24 cellular contexts compared by ENCODE assay signal in the genomic region with DNA sequence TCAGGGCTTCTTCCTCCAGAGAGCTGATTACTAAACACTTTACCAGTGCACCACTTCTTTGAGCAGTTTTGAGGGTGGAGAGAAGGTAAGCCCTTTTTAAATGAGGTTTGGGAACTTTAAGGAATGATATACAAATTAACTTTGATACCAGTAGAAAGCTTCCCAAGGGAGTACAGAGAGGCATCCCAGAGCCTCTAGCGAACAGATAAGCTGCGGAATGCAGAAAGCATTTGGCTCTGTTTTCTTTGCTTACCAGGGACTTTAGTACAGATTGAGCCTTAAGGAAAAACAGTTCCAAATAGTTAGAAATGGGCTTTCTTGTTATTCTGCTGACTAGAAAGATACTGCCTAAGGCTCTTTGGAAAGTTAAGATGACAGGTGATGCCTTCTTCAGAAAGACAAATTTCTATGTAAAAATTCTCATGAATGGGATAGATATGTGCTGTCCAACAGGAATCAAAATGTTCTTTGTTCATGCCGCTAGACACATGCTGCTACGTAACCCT.
DNase-seq lines count a peak whose midpoint lies in the region; ATAC-seq, FAIRE-seq and TF ChIP-seq lines count a peak whose summit lies in the region.
"Had no signal": no experiment of that assay in that cellular context is flagged by ENCODE, and none has a peak within 500 bp of the region (broad histone marks: within the 10 kb centered on the region; RNA-seq: fewer than 3 reads in every experiment).

No MANE protein-coding gene starts in this region.

- H3K9me3 Mint-ChIP-seq in activated naive CD8-positive, alpha-beta T cell (ENCODE audit: low read depth): no peaks in the 10 kb centered on the region
- peaks cover 9% of the 10 kb centered on the region for H3K9me3 Mint-ChIP-seq in activated naive CD8-positive, alpha-beta T cell treated with anti-CD3 and anti-CD28 coated beads for 36 hours
- H3K9me3 Mint-ChIP-seq in CD4-positive, alpha-beta T cell: no peaks in the 10 kb centered on the region
- peaks cover 9% of the 10 kb centered on the region for H3K9me3 Mint-ChIP-seq in mesothelial cell of epicardium

- peaks cover 55% of the 10 kb centered on the region for H3K4me1 Mint-ChIP-seq in activated naive CD8-positive, alpha-beta T cell (ENCODE audit: low read depth)
- peaks cover 54% of the 10 kb centered on the region for H3K4me1 Mint-ChIP-seq in activated naive CD8-positive, alpha-beta T cell treated with anti-CD3 and anti-CD28 coated beads for 36 hours
- peaks cover 56% of the 10 kb centered on the region for H3K4me1 Mint-ChIP-seq in CD4-positive, alpha-beta T cell (ENCODE audit: low read depth)
- H3K4me1 Mint-ChIP-seq in mesothelial cell of epicardium: peaks cover 31% of the 10 kb centered on the region

- POLR2A ChIA-PET in CD4-positive, alpha-beta T cell (lab: Charles Lee): interaction anchor here (3.9 kb wide), 1 partner anchor 43 kb away, joined by 29 read pairs; no protein-coding TSS in a partner anchor

- H3K27ac Mint-ChIP-seq in activated naive CD8-positive, alpha-beta T cell: peak overlapping the region; percentile 22
- no peak overlapping the region for H3K27ac Mint-ChIP-seq in activated naive CD8-positive, alpha-beta T cell treated with anti-CD3 and anti-CD28 coated beads for 36 hours
- peak overlapping the region; percentile 9 for H3K27ac Mint-ChIP-seq in CD4-positive, alpha-beta T cell
- peak overlapping the region; percentile 73 for H3K27ac Mint-ChIP-seq in mesothelial cell of epicardium
- H3K27ac Mint-ChIP-seq: B cell had no signal

- FAIRE-seq in frontal cortex (lab: Jason Lieb, UNC): no peak
- FAIRE-seq: G401.6, GM12892, HTR-8/SVneo had no signal

- no peak overlapping the region for H3K27ac ChIP-seq in CD4-positive, alpha-beta T cell (ENCODE audit: low read depth, low read length)
- H3K27ac ChIP-seq: RWPE1 had no signal

- CTCF ChIA-PET in CD4-positive, alpha-beta T cell (lab: Charles Lee): interaction anchor here (1.1 kb wide), 1 partner anchor 19 kb away, joined by 3 read pairs; no protein-coding TSS in a partner anchor

- no peak overlapping the region for H3K4me3 ChIP-seq in choroid plexus epithelial cell (ENCODE audit: low read depth, low read length)

- DNase-seq in activated naive CD8-positive, alpha-beta T cell treated with anti-CD3 and anti-CD28 coated beads for 36 hours: no peak
- DNase-seq in CD4-positive, alpha-beta T cell: no peak
- DNase-seq in choroid plexus epithelial cell (ENCODE audit: low read depth) (peak; percentile 48), mesothelial cell of epicardium (ENCODE audit: low spot score in 2 of 2, unreplicated experiment in 2 of 2) (no peak), AG20443 (ENCODE audit: low spot score) (no peak), frontal cortex (ENCODE audit: low spot score in 2 of 2) (no peak)
- DNase-seq: Calu3; CD4-positive, CD25-positive, alpha-beta regulatory T cell; DMS153; GOT3; HCEC 1CT; KG1; NCI-H1092; NCI-H1436; NCI-H1930; NCI-H774; NK-92 treated with Interleukin-12 subunit alpha and Interleukin-12 subunit beta, amount 100 ng/mL, for 24 hours had no signal

- H3K9me3 ChIP-seq in CD4-positive, alpha-beta T cell (ENCODE audit: control insufficient read depth, low read length): peaks cover under 1% of the 10 kb centered on the region

- TF ChIP-seq CTCF in CD4-positive, alpha-beta T cell (IDR thresholded peaks at IDR 0.05): no peak
- no peak for TF ChIP-seq CTCF in choroid plexus epithelial cell (conservative IDR thresholded peaks at IDR 0.05; ENCODE audit: low read depth, low read length)
- TF ChIP-seq CTCF in mesothelial cell of epicardium (IDR thresholded peaks at IDR 0.05; ENCODE audit: unreplicated experiment): no peak

- H3K27me3 ChIP-seq in CD4-positive, alpha-beta T cell (ENCODE audit: control insufficient read depth, insufficient read depth, low read length): no peaks in the 10 kb centered on the region

- ATAC-seq in CD4-positive, alpha-beta T cell (ENCODE audit: poor library complexity): no peak
- ATAC-seq in HG03175 (IDR thresholded peaks at IDR 0.05; ENCODE audit: unreplicated experiment): no peak

- no peaks in the 10 kb centered on the region for H3K27me3 Mint-ChIP-seq in activated naive CD8-positive, alpha-beta T cell
- no peaks in the 10 kb centered on the region for H3K27me3 Mint-ChIP-seq in activated naive CD8-positive, alpha-beta T cell treated with anti-CD3 and anti-CD28 coated beads for 36 hours
- H3K27me3 Mint-ChIP-seq in CD4-positive, alpha-beta T cell: no peaks in the 10 kb centered on the region
- H3K27me3 Mint-ChIP-seq in mesothelial cell of epicardium (ENCODE audit: low read depth): no peaks in the 10 kb centered on the region
- H3K27me3 Mint-ChIP-seq: B cell; CD4-positive, CD25-positive, alpha-beta regulatory T cell had no signal

- H3K4me3 Mint-ChIP-seq in activated naive CD8-positive, alpha-beta T cell: no peak overlapping the region
- H3K4me3 Mint-ChIP-seq in activated naive CD8-positive, alpha-beta T cell treated with anti-CD3 and anti-CD28 coated beads for 36 hours: no peak overlapping the region
- no peak overlapping the region for H3K4me3 Mint-ChIP-seq in CD4-positive, alpha-beta T cell
- H3K4me3 Mint-ChIP-seq in mesothelial cell of epicardium: no peak overlapping the region
- H3K4me3 Mint-ChIP-seq: B cell; CD4-positive, CD25-positive, alpha-beta regulatory T cell had no signal

- no peaks in the 10 kb centered on the region for H3K36me3 Mint-ChIP-seq in activated naive CD8-positive, alpha-beta T cell
- H3K36me3 Mint-ChIP-seq in activated naive CD8-positive, alpha-beta T cell treated with anti-CD3 and anti-CD28 coated beads for 36 hours: peaks cover 16% of the 10 kb centered on the region
- no peaks in the 10 kb centered on the region for H3K36me3 Mint-ChIP-seq in CD4-positive, alpha-beta T cell (ENCODE audit: low read depth)
- peaks cover 2% of the 10 kb centered on the region for H3K36me3 Mint-ChIP-seq in mesothelial cell of epicardium
- H3K36me3 Mint-ChIP-seq: CD4-positive, CD25-positive, alpha-beta regulatory T cell had no signal

- intact Hi-C loops in CD4-positive, alpha-beta T cell (cut with DNase I, micrococcal nuclease): no loop called here
